19 cellular contexts compared by ENCODE assay signal in the genomic region with DNA sequence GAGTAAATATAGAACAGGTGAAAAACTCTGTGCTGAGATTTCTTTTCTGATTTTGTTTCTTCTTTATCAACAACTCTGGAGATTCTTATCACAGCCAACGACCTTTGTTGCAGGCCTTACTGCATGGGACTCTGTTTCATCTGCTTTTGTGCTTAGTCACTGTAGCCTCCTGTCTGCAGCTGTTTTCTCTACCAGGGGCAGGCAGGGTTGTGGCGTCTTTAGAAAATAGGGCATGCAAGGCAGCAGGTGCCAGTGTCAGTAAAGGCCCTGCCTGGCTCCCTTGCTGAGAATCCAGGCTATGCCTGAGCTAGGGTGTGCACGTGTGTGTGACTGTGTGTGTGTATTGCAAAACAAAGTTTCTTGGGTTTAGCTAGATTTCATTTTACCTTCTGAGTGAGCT. TPM values are rescaled to one million over a fixed set of nuclear protein-coding genes. Genes with fewer than 3 reads are reported as not detected.
DNase-seq lines count a peak whose midpoint lies in the region; ATAC-seq and TF ChIP-seq lines count a peak whose summit lies in the region.
"Had no signal": no experiment of that assay in that cellular context is flagged by ENCODE, and none has a peak within 500 bp of the region (broad histone marks: within the 10 kb centered on the region; RNA-seq: fewer than 3 reads in every experiment).

No MANE protein-coding gene starts in this region.

- no peaks in the 10 kb centered on the region for H3K36me3 ChIP-seq in tibial nerve
- H3K36me3 ChIP-seq: ascending aorta had no signal

- no peak for TF ChIP-seq EP300 in tibial nerve (IDR thresholded peaks at IDR 0.05)

- H3K27me3 ChIP-seq in tibial nerve = no peaks in the 10 kb centered on the region
- H3K27me3 ChIP-seq: ascending aorta had no signal

- peaks cover 0 to 4% (median 0%) of the 10 kb centered on the region in 4 donors for H3K4me1 ChIP-seq in tibial nerve
- H3K4me1 ChIP-seq: ascending aorta had no signal

- H3K27ac ChIP-seq in tibial nerve = no peak overlapping the region
- H3K27ac ChIP-seq: ascending aorta had no signal

- TF ChIP-seq CTCF in epithelial cell of esophagus (IDR thresholded peaks at IDR 0.05; ENCODE audit: insufficient read depth, low read depth, low read length, missing control alignments) (no peak), tibial nerve (IDR thresholded peaks at IDR 0.05) (no peak)

- no peak for TF ChIP-seq POLR2A in tibial nerve (IDR thresholded peaks at IDR 0.05)

- no peaks in the 10 kb centered on the region for H3K9me3 ChIP-seq in tibial nerve
- H3K9me3 ChIP-seq: ascending aorta had no signal

- no peak for ATAC-seq in GM18907 (IDR thresholded peaks at IDR 0.05; ENCODE audit: unreplicated experiment)
- ATAC-seq: activated CD8-positive, alpha-beta memory T cell treated with anti-CD3 and anti-CD28 coated beads, Interleukin-2, amount 10 ng/mL, durations not matched to agents 7 days and 5 days; stimulated activated naive B cell treated with anti-CD40 and anti-IgM and Interleukin-4, amounts not matched to agents 10 μg/mL and 1 μg/mL and 100 μg/mL, for 72 hours had no signal

- DNase-seq in ELF-1 (ENCODE audit: low read depth, low spot score) (peak; percentile 14), NCI-H460 (ENCODE audit: extremely low read depth, low read depth) (peak; percentile 47), epithelial cell of esophagus (ENCODE audit: low read depth) (peak; percentile 13), renal cortical epithelial cell (ENCODE audit: low read depth) (peak; percentile 9), HT-29 (ENCODE audit: low spot score) (no peak), tibial nerve (ENCODE audit: low spot score in 2 of 2) (no peak)
- DNase-seq in activated naive CD4-positive, alpha-beta T cell treated with Interleukin-2 at 50 U/mL for 16 hours = no peak
- DNase-seq: activated CD4-positive, CD25-positive, alpha-beta regulatory T cell; activated CD8-positive, alpha-beta memory T cell treated with anti-CD3 and anti-CD28 coated beads, Interleukin-2, amount 10 ng/mL, durations not matched to agents 7 days and 5 days; activated gamma-delta T cell treated with Interleukin-2 at 50 U/mL for 16 hours; GDM1; NCI-H1694; nucleus accumbens; stimulated activated naive B cell treated with anti-CD40 and anti-IgM and Interleukin-4, amounts not matched to agents 10 μg/mL and 1 μg/mL and 100 μg/mL, for 72 hours had no signal

- WGBS in tibial nerve, 2 donors = 59 to 61% methylated on average over 3 of the region's 3 CpGs

- no peak overlapping the region for H3K4me3 ChIP-seq in epithelial cell of esophagus (ENCODE audit: low read length)
- no peak overlapping the region for H3K4me3 ChIP-seq in tibial nerve
- H3K4me3 ChIP-seq: ascending aorta, skin epidermis had no signal

RNA-seq across cellular contexts. Expression of gene SLC9A2, which starts 14.6 kb away (rescaled TPM):
- total RNA-seq in NCI-H460 (2014; rRNA removed; shearing (Covaris generic)) = 19.3 and 20.1 TPM in 2 replicates
- polyA plus RNA-seq in NCI-H460 (2014; cell fraction: nucleus; rRNA removed) = 7.3 and 10.8 TPM in 2 replicates
- total RNA-seq in renal cortical epithelial cell (0.25 and 6.4 TPM in 2 replicates), tibial nerve (under 1 TPM in 1 of 4 donors, not detected in 3; under 0.01 TPM)
- 0.43 and 0.83 TPM in 2 replicates for total RNA-seq in HT-29 (2014; rRNA removed; shearing (Covaris generic))
- total RNA-seq: activated CD8-positive, alpha-beta memory T cell treated with anti-CD3 and anti-CD28 coated beads, Interleukin-2, amount 10 ng/mL, durations not matched to agents 7 days and 5 days; ascending aorta; endothelial cell of umbilical vein; T-helper 1 cell treated with Interleukin-12 subunit alpha and Interleukin-12 subunit beta and Interleukin-4 antibody, amounts not matched to agents 30 ng/mL and 1 ng/mL, for 36 hours had no signal

Comparison
In these comparisons a context has a peak if more than half of its experiments do, and no peak if none do; other contexts are left out.
1. DNase-seq: peak in ELF-1 (single experiment), NCI-H460 (single experiment), epithelial cell of esophagus (single experiment) and renal cortical epithelial cell (single experiment); none in activated naive CD4-positive, alpha-beta T cell treated with Interleukin-2 at 50 U/mL for 16 hours (single experiment), HT-29 (single experiment) and tibial nerve (0 of 2).